13 cellular contexts compared by ENCODE assay signal in genomic region chr10:73809061-73809818, GRCh38. TPM values are rescaled to one million over a fixed set of nuclear protein-coding genes. Genes with fewer than 3 reads are reported as not detected.
DNase-seq lines count a peak whose midpoint lies in the region; ATAC-seq and TF ChIP-seq lines count a peak whose summit lies in the region.
"Had no signal": no experiment of that assay in that cellular context is flagged by ENCODE, and none has a peak within 500 bp of the region (broad histone marks: within the 10 kb centered on the region; RNA-seq: fewer than 3 reads in every experiment).

No MANE protein-coding gene starts in this region.

- CTCF ChIA-PET in CD4-positive, alpha-beta memory T cell (lab: Charles Lee; ENCODE audit: partially characterized antibody): interaction anchor here (0.6 to 2.6 kb wide), 8 partner anchors 23 to 131 kb away, joined by 3 to 14 read pairs (median 4); partner anchors contain the start of genes CHCHD1, PLAU and ZSWIM8

- peak overlapping the region; percentile 58 to 95 (median 86) for H3K4me3 Mint-ChIP-seq in CD4-positive, alpha-beta memory T cell
- H3K4me3 Mint-ChIP-seq in H9 (peak overlapping the region; percentile 35 to 68; a peak in 4 of 5 replicates), natural killer cell (peak overlapping the region; percentile 68)
- peak overlapping the region; percentile 88 for H3K4me3 Mint-ChIP-seq in activated naive CD8-positive, alpha-beta T cell treated with anti-CD3 and anti-CD28 coated beads, Interleukin-2, amount 50 U/mL, for 24 hours

- no peak overlapping the region for H2BK5ac ChIP-seq in H9 (ENCODE audit: insufficient read length, low read length)

- no peak overlapping the region for H3K27ac ChIP-seq in CD4-positive, alpha-beta memory T cell (ENCODE audit: low read depth, low read length)
- no peak overlapping the region for H3K27ac ChIP-seq in H9 (ENCODE audit: insufficient read length, low read depth, low read length)
- H3K27ac ChIP-seq: C4-2B had no signal

- peaks cover 2% of the 10 kb centered on the region for H3K23me2 ChIP-seq in H9 (ENCODE audit: insufficient read length, low read depth, low read length, poor library complexity, severe bottlenecking)

- no peak overlapping the region for H3K9ac ChIP-seq in H9 (ENCODE audit: extremely low read depth, insufficient read length, low read length)

- no peak overlapping the region for H2BK20ac ChIP-seq in H9 (ENCODE audit: low read depth, low read length, poor library complexity, severe bottlenecking)

- peaks cover 0 to 8% (median 0%) of the 10 kb centered on the region in 8 donors for H3K9me3 Mint-ChIP-seq in CD4-positive, alpha-beta memory T cell
- no peaks in the 10 kb centered on the region; a peak in 1 of 5 replicates for H3K9me3 Mint-ChIP-seq in H9
- H3K9me3 Mint-ChIP-seq in activated naive CD8-positive, alpha-beta T cell treated with anti-CD3 and anti-CD28 coated beads, Interleukin-2, amount 50 U/mL, for 24 hours: no peaks in the 10 kb centered on the region
- no peaks in the 10 kb centered on the region for H3K9me3 Mint-ChIP-seq in natural killer cell

- H3K18ac ChIP-seq in H9 (ENCODE audit: insufficient read length, low read depth, low read length): no peak overlapping the region

- H3K23ac ChIP-seq in H9 (ENCODE audit: insufficient read length, low read depth, low read length): no peak overlapping the region

- H3K9me3 ChIP-seq in CD4-positive, alpha-beta memory T cell (ENCODE audit: control insufficient read depth in 1 of 2, low read length in 2 of 2): no peaks in the 10 kb centered on the region
- no peaks in the 10 kb centered on the region for H3K9me3 ChIP-seq in H9 (ENCODE audit: control insufficient read depth, low read depth, low read length)

- H3K4ac ChIP-seq in H9 (ENCODE audit: low read depth, low read length): no peak overlapping the region

- no peak overlapping the region for H4K91ac ChIP-seq in H9 (ENCODE audit: insufficient read length, low read depth, low read length)

- no peak overlapping the region for H2BK15ac ChIP-seq in H9 (ENCODE audit: low read depth, low read length)

- no peak overlapping the region for H4K5ac ChIP-seq in H9 (ENCODE audit: insufficient read length, low read depth, low read length)

- no peak for DNase-seq in CD4-positive, alpha-beta memory T cell
- DNase-seq in H9 (no peak), natural killer cell (no peak), GM03348 (ENCODE audit: low spot score) (no peak), NCI-H1930 (lab: John Stamatoyannopoulos, UW) (no peak)
- no peak for DNase-seq in activated naive CD8-positive, alpha-beta T cell treated with anti-CD3 and anti-CD28 coated beads, Interleukin-2, amount 50 U/mL, for 24 hours
- DNase-seq: aorta, islet precursor cell, NCI-H2081, substantia nigra, SW 1271 had no signal

- no peak overlapping the region for H2BK12ac ChIP-seq in H9 (ENCODE audit: insufficient read length, low read depth, low read length)

- TF ChIP-seq CTCF in H9 (conservative IDR thresholded peaks at IDR 0.05) (no peak), natural killer cell (IDR thresholded peaks at IDR 0.05) (no peak)

- H2AK5ac ChIP-seq in H9 (ENCODE audit: insufficient read length, low read length): no peak overlapping the region

- no CpG with 5 or more reads among the region's 5 CpGs for WGBS in H9 (ENCODE audit: extremely low coverage, insufficient read length, low lambda C conversion rate)

- H3K27me3 Mint-ChIP-seq in CD4-positive, alpha-beta memory T cell: no peaks in the 10 kb centered on the region
- H3K27me3 Mint-ChIP-seq in H9 (ENCODE audit: low read depth) (no peaks in the 10 kb centered on the region), natural killer cell (ENCODE audit: low read depth in 2 of 2) (no peaks in the 10 kb centered on the region)
- no peaks in the 10 kb centered on the region for H3K27me3 Mint-ChIP-seq in activated naive CD8-positive, alpha-beta T cell treated with anti-CD3 and anti-CD28 coated beads, Interleukin-2, amount 50 U/mL, for 24 hours

- H3K36me3 ChIP-seq in CD4-positive, alpha-beta memory T cell (ENCODE audit: insufficient read depth, low read length): peaks cover 41% of the 10 kb centered on the region

- peaks cover 32 to 56% (median 44%) of the 10 kb centered on the region in 4 donors for H3K4me1 Mint-ChIP-seq in CD4-positive, alpha-beta memory T cell
- peaks cover 11 to 12% of the 10 kb centered on the region in 2 experiments for H3K4me1 Mint-ChIP-seq in H9
- peaks cover 35% of the 10 kb centered on the region for H3K4me1 Mint-ChIP-seq in activated naive CD8-positive, alpha-beta T cell treated with anti-CD3 and anti-CD28 coated beads, Interleukin-2, amount 50 U/mL, for 24 hours
- peaks cover 31 to 35% of the 10 kb centered on the region in 2 donors for H3K4me1 Mint-ChIP-seq in natural killer cell

- H3K27me3 ChIP-seq in CD4-positive, alpha-beta memory T cell (ENCODE audit: insufficient read depth, low read length): no peaks in the 10 kb centered on the region
- no peaks in the 10 kb centered on the region for H3K27me3 ChIP-seq in H9 (ENCODE audit: insufficient read depth, low read length)

- H2BK120ac ChIP-seq in H9 (ENCODE audit: low read depth, low read length, poor library complexity, severe bottlenecking): no peak overlapping the region

- no peak overlapping the region for H3T11ph ChIP-seq in H9 (ENCODE audit: low read length)

- peaks cover 51% of the 10 kb centered on the region for H3K4me1 ChIP-seq in CD4-positive, alpha-beta memory T cell (ENCODE audit: insufficient read depth, low read length)
- H3K4me1 ChIP-seq in H9 (ENCODE audit: insufficient read depth, low read length): no peaks in the 10 kb centered on the region

- H3K79me2 ChIP-seq in H9 (ENCODE audit: insufficient read depth, low read length): no peaks in the 10 kb centered on the region

- H2AFZ ChIP-seq in H9 (ENCODE audit: low read length): no peak overlapping the region

- intact Hi-C loops in CD4-positive, alpha-beta memory T cell (cut with micrococcal nuclease): no loop called here
- intact Hi-C loops in natural killer cell (cut with micrococcal nuclease): no loop called here

- H4K20me1 ChIP-seq in H9 (ENCODE audit: control insufficient read depth, insufficient read depth, insufficient read length): no peaks in the 10 kb centered on the region

- peaks cover 52 to 61% of the 10 kb centered on the region in 2 donors for H3K36me3 Mint-ChIP-seq in CD4-positive, alpha-beta memory T cell
- H3K36me3 Mint-ChIP-seq in H9 (ENCODE audit: insufficient read depth in 1 of 3, low read depth in 3 of 3) (peaks cover 13 to 45% (median 32%) of the 10 kb centered on the region in 3 experiments; a peak in 6 of 7 replicates), natural killer cell (no peaks in the 10 kb centered on the region)
- H3K36me3 Mint-ChIP-seq in activated naive CD8-positive, alpha-beta T cell treated with anti-CD3 and anti-CD28 coated beads, Interleukin-2, amount 50 U/mL, for 24 hours (ENCODE audit: low read depth): peaks cover 41% of the 10 kb centered on the region

- no peak overlapping the region for H3K56ac ChIP-seq in H9 (ENCODE audit: insufficient read length, low read depth, low read length)

- no peak overlapping the region for H4K8ac ChIP-seq in H9 (replicated peaks; ENCODE audit: insufficient read length, low read depth, low read length)

- H3K27ac Mint-ChIP-seq in CD4-positive, alpha-beta memory T cell: peak overlapping the region; percentile 50 to 98 (median 77)
- no peak overlapping the region for H3K27ac Mint-ChIP-seq in H9
- H3K27ac Mint-ChIP-seq in activated naive CD8-positive, alpha-beta T cell treated with anti-CD3 and anti-CD28 coated beads, Interleukin-2, amount 50 U/mL, for 24 hours: peak overlapping the region; percentile 91
- H3K27ac Mint-ChIP-seq in natural killer cell: peak overlapping the region; percentile 14 to 82

- no peaks in the 10 kb centered on the region for H3K79me1 ChIP-seq in H9 (ENCODE audit: insufficient read depth, low read depth, low read length, poor library complexity, severe bottlenecking)

- H3K4me3 ChIP-seq in CD4-positive, alpha-beta memory T cell (ENCODE audit: low read length in 2 of 2): no peak overlapping the region

- H3K14ac ChIP-seq in H9 (ENCODE audit: insufficient read depth, low read length): no peak overlapping the region

- no peak for ATAC-seq in activated naive CD8-positive, alpha-beta T cell treated with anti-CD3 and anti-CD28 coated beads, Interleukin-2, amount 50 U/mL, for 24 hours
- no peak for ATAC-seq in natural killer cell
- ATAC-seq in GM21576 (IDR thresholded peaks at IDR 0.05; ENCODE audit: unreplicated experiment): no peak

- POLR2A ChIA-PET in CD4-positive, alpha-beta memory T cell (lab: Charles Lee; ENCODE audit: partially characterized antibody): interaction anchor here (1.0 to 4.2 kb wide), 11 partner anchors 9 to 79 kb away, joined by 4 to 77 read pairs (median 12); partner anchors contain the start of genes CHCHD1 and ZSWIM8

- no peak overlapping the region for H3K4me2 ChIP-seq in H9 (ENCODE audit: insufficient read depth, insufficient read length, low read length)

RNA-seq across cellular contexts. Expression of gene NDST2, which starts 2.2 kb away (rescaled TPM):
- 10 to 100 TPM; 84.8 to 87.7 TPM for total RNA-seq in CD4-positive, alpha-beta memory T cell
- polyA plus RNA-seq in CD4-positive, alpha-beta memory T cell: 10 to 100 TPM; 14.4 to 33.7 TPM
- total RNA-seq in H9 (2021): 22.0 and 22.9 TPM in 2 replicates
- 10 to 100 TPM; 64.7 to 73.8 (median 65.4) TPM for total RNA-seq in natural killer cell

RNA-seq across cellular contexts. Expression of gene ZSWIM8, which starts 23.8 kb away (rescaled TPM):
- total RNA-seq in CD4-positive, alpha-beta memory T cell: 100 to 1,000 TPM in 1 of 2 experiments, 10 to 100 TPM in 1; 93.3 to 100 TPM
- polyA plus RNA-seq in CD4-positive, alpha-beta memory T cell: 10 to 100 TPM in 1 of 2 donors, 1 to 10 TPM in 1; 4.5 to 24.6 TPM
- total RNA-seq in H9 (2021) (41.0 and 44.3 TPM in 2 replicates), natural killer cell (100 to 1,000 TPM; 157 to 161 (median 159) TPM)

RNA-seq across cellular contexts. Expression of gene CHCHD1, which starts 27.4 kb away (rescaled TPM):
- 10 to 100 TPM; 21.8 to 24.0 TPM for total RNA-seq in CD4-positive, alpha-beta memory T cell
- polyA plus RNA-seq in CD4-positive, alpha-beta memory T cell: 10 to 100 TPM; 33.1 to 56.0 TPM
- total RNA-seq in H9 (2021): 41.1 and 45.9 TPM in 2 replicates
- total RNA-seq in natural killer cell: 1 to 10 TPM; 5.2 to 7.0 (median 5.9) TPM

Comparison
In these comparisons a context has a peak if more than half of its experiments do, and no peak if none do; other contexts are left out.
1. H3K27ac Mint-ChIP-seq: peak in CD4-positive, alpha-beta memory T cell (7 of 7), activated naive CD8-positive, alpha-beta T cell treated with anti-CD3 and anti-CD28 coated beads, Interleukin-2, amount 50 U/mL, for 24 hours (single experiment) and natural killer cell (2 of 2); none in H9 (0 of 3).
2. Peak in every context shown above with its lines, with median percentiles within 50 percentile points of each other: H3K4me3 Mint-ChIP-seq.